1 cellular context compared by ENCODE assay signal in the genomic region with DNA sequence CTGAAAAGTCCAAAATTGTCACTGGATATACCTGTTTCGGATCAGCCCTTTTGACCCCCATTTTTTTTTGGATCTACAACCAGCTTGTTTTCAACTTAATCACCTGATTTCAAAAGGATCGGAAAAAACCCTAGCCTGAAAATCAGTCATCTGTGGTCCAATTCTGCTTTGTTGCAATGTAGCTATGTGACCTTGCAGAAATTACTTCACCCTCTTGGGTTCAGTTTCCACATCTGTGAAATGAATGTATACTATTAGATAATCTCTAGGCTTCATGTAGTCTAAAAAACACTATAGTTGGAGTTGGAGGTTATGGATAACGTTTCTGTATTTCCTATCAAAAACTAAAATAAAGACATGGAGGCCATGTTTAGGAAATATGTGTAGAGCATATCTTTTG.
TF ChIP-seq lines count a peak whose summit lies in the region.

No MANE protein-coding gene starts in this region.

TF ChIP-seq in HepG2, 621 proteins besides CTCF, POLR2A, EP300 and RAD21:
- TF ChIP-seq, protein P1, sequence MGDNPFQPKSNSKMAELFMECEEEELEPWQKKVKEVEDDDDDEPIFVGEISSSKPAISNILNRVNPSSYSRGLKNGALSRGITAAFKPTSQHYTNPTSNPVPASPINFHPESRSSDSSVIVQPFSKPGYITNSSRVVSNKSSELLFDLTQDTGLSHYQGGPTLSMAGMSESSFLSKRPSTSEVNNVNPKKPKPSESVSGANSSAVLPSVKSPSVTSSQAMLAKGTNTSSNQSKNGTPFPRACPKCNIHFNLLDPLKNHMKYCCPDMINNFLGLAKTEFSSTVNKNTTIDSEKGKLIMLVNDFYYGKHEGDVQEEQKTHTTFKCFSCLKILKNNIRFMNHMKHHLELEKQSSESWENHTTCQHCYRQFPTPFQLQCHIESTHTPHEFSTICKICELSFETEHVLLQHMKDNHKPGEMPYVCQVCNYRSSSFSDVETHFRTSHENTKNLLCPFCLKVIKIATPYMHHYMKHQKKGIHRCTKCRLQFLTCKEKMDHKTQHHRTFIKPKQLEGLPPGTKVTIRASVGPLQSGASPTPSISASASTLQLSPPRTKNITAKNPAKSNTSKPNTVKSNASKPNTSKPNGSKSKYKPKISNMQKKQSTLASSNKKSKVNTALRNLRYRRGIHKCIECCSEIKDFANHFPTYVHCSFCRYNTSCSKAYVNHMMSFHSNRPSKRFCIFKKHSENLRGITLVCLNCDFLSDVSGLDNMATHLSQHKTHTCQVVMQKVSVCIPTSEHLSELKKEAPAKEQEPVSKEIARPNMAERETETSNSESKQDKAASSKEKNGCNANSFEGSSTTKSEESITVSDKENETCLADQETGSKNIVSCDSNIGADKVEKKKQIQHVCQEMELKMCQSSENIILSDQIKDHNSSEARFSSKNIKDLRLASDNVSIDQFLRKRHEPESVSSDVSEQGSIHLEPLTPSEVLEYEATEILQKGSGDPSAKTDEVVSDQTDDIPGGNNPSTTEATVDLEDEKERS (CRISPR knock-in tag; IDR thresholded peaks at IDR 0.05), result no peak
- TF ChIP-seq ZBTB33 (CRISPR knock-in tag; IDR thresholded peaks at IDR 0.05) (no peak), ZNF354B (CRISPR knock-in tag; IDR thresholded peaks at IDR 0.05) (no peak), SOX13 (IDR thresholded peaks at IDR 0.05) (no peak), SOX13 (CRISPR knock-in tag; conservative IDR thresholded peaks at IDR 0.05 in 1 of 2, IDR thresholded peaks at IDR 0.05 in 1 of 2) (no peak), ELK4 (CRISPR knock-in tag; IDR thresholded peaks at IDR 0.05; ENCODE audit: borderline replicate concordance) (no peak), ZNF724P (CRISPR knock-in tag; IDR thresholded peaks at IDR 0.05; ENCODE audit: borderline replicate concordance) (no peak), ZSCAN5A (CRISPR knock-in tag; IDR thresholded peaks at IDR 0.05; ENCODE audit: borderline replicate concordance) (no peak), ZNF782 (CRISPR knock-in tag; IDR thresholded peaks at IDR 0.05; ENCODE audit: borderline replicate concordance) (no peak), ZNF878 (CRISPR knock-in tag; IDR thresholded peaks at IDR 0.05) (no peak), FOXO1 (CRISPR knock-in tag; IDR thresholded peaks at IDR 0.05) (no peak), ETV6 (CRISPR knock-in tag; conservative IDR thresholded peaks at IDR 0.05) (no peak)
